11 cellular contexts compared by ENCODE assay signal in genomic region chr1:183806650-183807049, GRCh38. TPM values are rescaled to one million over a fixed set of nuclear protein-coding genes. Genes with fewer than 3 reads are reported as not detected.
DNase-seq lines count a peak whose midpoint lies in the region; ATAC-seq, FAIRE-seq and TF ChIP-seq lines count a peak whose summit lies in the region.
"Had no signal": no experiment of that assay in that cellular context is flagged by ENCODE, and none has a peak within 500 bp of the region (broad histone marks: within the 10 kb centered on the region; RNA-seq: fewer than 3 reads in every experiment).

No MANE protein-coding gene starts in this region.

- no peak overlapping the region for H3K27ac Mint-ChIP-seq in GM23338
- H3K27ac Mint-ChIP-seq in astrocyte (ENCODE audit: unreplicated experiment) = no peak overlapping the region
- H3K27ac Mint-ChIP-seq in activated CD4-positive, alpha-beta T cell treated with anti-CD3 and anti-CD28 coated beads, Interleukin-2, amount 10 ng/mL, durations not matched to agents 7 days and 5 days = no peak overlapping the region
- H3K27ac Mint-ChIP-seq: activated naive CD8-positive, alpha-beta T cell treated with anti-CD3 and anti-CD28 coated beads, Interleukin-2, amount 50 U/mL, for 24 hours had no signal

- H3K9ac ChIP-seq in astrocyte (ENCODE audit: low read length) (peak overlapping the region; percentile 88), stomach smooth muscle (ENCODE audit: low read length in 2 of 2) (peak overlapping the region; percentile 58 to 61)

- H3K9me3 Mint-ChIP-seq in GM23338 = peaks cover 4% of the 10 kb centered on the region; the same call in 1 of the 3 replicates
- peaks cover 10% of the 10 kb centered on the region for H3K9me3 Mint-ChIP-seq in astrocyte (ENCODE audit: unreplicated experiment)
- peaks cover 9% of the 10 kb centered on the region for H3K9me3 Mint-ChIP-seq in activated CD4-positive, alpha-beta T cell treated with anti-CD3 and anti-CD28 coated beads, Interleukin-2, amount 10 ng/mL, durations not matched to agents 7 days and 5 days

- no peak for ATAC-seq in GM23338
- ATAC-seq: activated naive CD8-positive, alpha-beta T cell treated with anti-CD3 and anti-CD28 coated beads, Interleukin-2, amount 50 U/mL, for 24 hours had no signal

- H3K4me1 Mint-ChIP-seq in GM23338 = peaks cover 25% of the 10 kb centered on the region
- peaks cover 38% of the 10 kb centered on the region for H3K4me1 Mint-ChIP-seq in astrocyte (ENCODE audit: low read depth, unreplicated experiment)
- H3K4me1 Mint-ChIP-seq in activated CD4-positive, alpha-beta T cell treated with anti-CD3 and anti-CD28 coated beads, Interleukin-2, amount 10 ng/mL, durations not matched to agents 7 days and 5 days = peaks cover 16% of the 10 kb centered on the region

- TF ChIP-seq POLR2A in GM12891 (IDR thresholded peaks at IDR 0.05; ENCODE audit: low read depth, low read length) = no peak

- H3K36me3 ChIP-seq in GM23338 (ENCODE audit: insufficient read depth) = no peaks in the 10 kb centered on the region
- no peaks in the 10 kb centered on the region for H3K36me3 ChIP-seq in astrocyte (ENCODE audit: insufficient read depth, low read length)
- no peaks in the 10 kb centered on the region for H3K36me3 ChIP-seq in stomach smooth muscle (ENCODE audit: control insufficient read depth in 2 of 2, insufficient read depth in 2 of 2, low read length in 2 of 2)

- H3K4me3 ChIP-seq in GM23338 (peak overlapping the region; percentile 87; the same call in 1 of the 2 replicates), astrocyte (ENCODE audit: insufficient read depth, low read depth, low read length) (peak overlapping the region; percentile 93), stomach smooth muscle (ENCODE audit: low read length in 2 of 2) (peak overlapping the region; percentile 71 to 91)

- H3F3A ChIP-seq in GM23338 (replicated peaks; ENCODE audit: low read depth) = 0 out of 2 replicates have a peak, but pooled peaks cover 2% of the 10 kb centered on the region

- no peaks in the 10 kb centered on the region for H4K20me1 ChIP-seq in GM23338 (replicated peaks; ENCODE audit: insufficient read depth)
- peaks cover 9% of the 10 kb centered on the region for H4K20me1 ChIP-seq in astrocyte (ENCODE audit: insufficient read depth, low read length)

- H3K27me3 Mint-ChIP-seq in GM23338 (ENCODE audit: insufficient read depth, low read depth, poor library complexity) (peaks cover 15% of the 10 kb centered on the region), astrocyte (ENCODE audit: low read depth, unreplicated experiment) (no peaks in the 10 kb centered on the region)
- H3K27me3 Mint-ChIP-seq in activated CD4-positive, alpha-beta T cell treated with anti-CD3 and anti-CD28 coated beads, Interleukin-2, amount 10 ng/mL, durations not matched to agents 7 days and 5 days = peaks cover 19% of the 10 kb centered on the region

- no peaks in the 10 kb centered on the region for H3K79me2 ChIP-seq in GM23338 (replicated peaks; ENCODE audit: insufficient read depth)
- peaks cover 11% of the 10 kb centered on the region for H3K79me2 ChIP-seq in astrocyte (ENCODE audit: insufficient read depth, low read length)

- H3K27ac ChIP-seq in GM23338 (ENCODE audit: low read depth) = no peak overlapping the region
- H3K27ac ChIP-seq in astrocyte (ENCODE audit: low read depth, low read length) = no peak overlapping the region
- no peak overlapping the region for H3K27ac ChIP-seq in stomach smooth muscle (ENCODE audit: low read length)

- POLR2A ChIA-PET in activated CD4-positive, alpha-beta T cell treated with anti-CD3 and anti-CD28 coated beads, Interleukin-2, amount 10 ng/mL, durations not matched to agents 7 days and 5 days (lab: Charles Lee) = no interaction called here

- no peaks in the 10 kb centered on the region for H3K36me3 Mint-ChIP-seq in GM23338 (ENCODE audit: low read depth)
- peaks cover 5% of the 10 kb centered on the region for H3K36me3 Mint-ChIP-seq in astrocyte (ENCODE audit: low read depth, unreplicated experiment)
- H3K36me3 Mint-ChIP-seq in activated CD4-positive, alpha-beta T cell treated with anti-CD3 and anti-CD28 coated beads, Interleukin-2, amount 10 ng/mL, durations not matched to agents 7 days and 5 days (ENCODE audit: low read depth) = peaks cover 3% of the 10 kb centered on the region

- no peaks in the 10 kb centered on the region for H3K9me2 ChIP-seq in GM23338 (ENCODE audit: insufficient read depth)

- no peak overlapping the region; the same call in 2 of the 3 replicates for H3K4me3 Mint-ChIP-seq in GM23338
- H3K4me3 Mint-ChIP-seq in astrocyte (ENCODE audit: unreplicated experiment) = peak overlapping the region; percentile 88
- H3K4me3 Mint-ChIP-seq in activated CD4-positive, alpha-beta T cell treated with anti-CD3 and anti-CD28 coated beads, Interleukin-2, amount 10 ng/mL, durations not matched to agents 7 days and 5 days = no peak overlapping the region
- H3K4me3 Mint-ChIP-seq: activated naive CD8-positive, alpha-beta T cell treated with anti-CD3 and anti-CD28 coated beads, Interleukin-2, amount 50 U/mL, for 24 hours had no signal

- TF ChIP-seq CTCF in GM23338 (conservative IDR thresholded peaks at IDR 0.05; ENCODE audit: low read depth in 2 of 2) (no peak), astrocyte (IDR thresholded peaks at IDR 0.05; ENCODE audit: insufficient read depth, low read depth, low read length) (no peak)

- H3K27me3 ChIP-seq in GM23338 (ENCODE audit: insufficient read depth) (peaks cover 28% of the 10 kb centered on the region), astrocyte (ENCODE audit: insufficient read depth, low read length) (no peaks in the 10 kb centered on the region), stomach smooth muscle (ENCODE audit: control insufficient read depth in 1 of 2, insufficient read depth in 2 of 2, low read length in 2 of 2) (no peaks in the 10 kb centered on the region)

- H2AFZ ChIP-seq in GM23338 = no peak overlapping the region
- H2AFZ ChIP-seq in astrocyte (ENCODE audit: low read depth, low read length) = no peak overlapping the region

- H3K4me2 ChIP-seq in GM23338 (peak overlapping the region; percentile 96), astrocyte (ENCODE audit: low read length) (peak overlapping the region; percentile 97)

- H3K9me3 ChIP-seq in astrocyte (ENCODE audit: insufficient read depth, low read depth, low read length) = peaks cover 1% of the 10 kb centered on the region
- H3K9me3 ChIP-seq in stomach smooth muscle (ENCODE audit: control insufficient read depth in 2 of 2, low read length in 2 of 2) = no peaks in the 10 kb centered on the region

- FAIRE-seq in astrocyte (lab: Jason Lieb, UNC) (no peak), GM12891 (lab: Jason Lieb, UNC) (no peak)
- FAIRE-seq: small intestine had no signal

- H3K4me1 ChIP-seq in GM23338 (ENCODE audit: insufficient read depth) (peaks cover 22% of the 10 kb centered on the region), astrocyte (ENCODE audit: insufficient read depth, low read length) (peaks cover 30% of the 10 kb centered on the region), stomach smooth muscle (ENCODE audit: control insufficient read depth, insufficient read depth, low read length) (peaks cover 21% of the 10 kb centered on the region)

- CTCF ChIA-PET in activated CD4-positive, alpha-beta T cell treated with anti-CD3 and anti-CD28 coated beads, Interleukin-2, amount 10 ng/mL, durations not matched to agents 7 days and 5 days (lab: Charles Lee) = no interaction called here

- peak; percentile 11 for DNase-seq in GM23338 (ENCODE audit: low spot score)
- no peak for DNase-seq in astrocyte (ENCODE audit: low read depth)
- DNase-seq in left kidney (ENCODE audit: low read depth, low spot score) = peak; percentile 20
- no peak for DNase-seq in AG08395 (ENCODE audit: low spot score)
- DNase-seq in activated CD4-positive, alpha-beta T cell treated with anti-CD3 and anti-CD28 coated beads, Interleukin-2, amount 10 ng/mL, durations not matched to agents 7 days and 5 days = no peak
- no peak for DNase-seq in midbrain (lab: John Stamatoyannopoulos, UW)
- DNase-seq in GM12891 (ENCODE audit: insufficient read length, low spot score) = no peak
- DNase-seq: activated naive CD8-positive, alpha-beta T cell treated with anti-CD3 and anti-CD28 coated beads, Interleukin-2, amount 50 U/mL, for 24 hours; hippocampal formation had no signal

TF ChIP-seq in GM23338, 12 proteins besides CTCF, POLR2A, EP300 and RAD21 (continues in another document):
- no peak for TF ChIP-seq JUNB (IDR thresholded peaks at IDR 0.05; ENCODE audit: unreplicated experiment)
- no peak for TF ChIP-seq NANOG (IDR thresholded peaks at IDR 0.05; ENCODE audit: borderline replicate concordance)

TF ChIP-seq in GM12891, 5 proteins besides CTCF, POLR2A, EP300 and RAD21:
- no peak for TF ChIP-seq PAX5 (IDR thresholded peaks at IDR 0.05; ENCODE audit: insufficient read depth, low read length, severe bottlenecking)
- TF ChIP-seq TAF1 (IDR thresholded peaks at IDR 0.05; ENCODE audit: low read depth, low read length) = no peak
- no peak for TF ChIP-seq SPI1 (IDR thresholded peaks at IDR 0.05; ENCODE audit: low read depth, low read length)
- no peak for TF ChIP-seq POU2F2 (IDR thresholded peaks at IDR 0.05; ENCODE audit: low read depth, low read length)
- TF ChIP-seq POLR2AphosphoS5 (IDR thresholded peaks at IDR 0.05; ENCODE audit: low read depth, low read length) = no peak

RNA-seq across cellular contexts. Expression of gene RGL1, which starts 1.7 kb away (rescaled TPM):
- total RNA-seq in GM23338 (2014; rRNA removed; shearing (Covaris generic)) = 2.1 and 2.6 TPM in 2 replicates
- 0.91 and 1.0 TPM in 2 replicates for polyA plus RNA-seq in GM23338 (2016; fragmentation: Nextera tagmentation; extraction: Ambion mirVana)
- total RNA-seq in astrocyte = 9.6 and 10.1 TPM in 2 replicates
- 1 to 10 TPM; 2.6 TPM for total RNA-seq in activated CD4-positive, alpha-beta T cell treated with anti-CD3 and anti-CD28 coated beads, Interleukin-2, amount 10 ng/mL, durations not matched to agents 7 days and 5 days
- 6.6 TPM for polyA plus RNA-seq in GM12891 (2012; ENCODE audit: low read depth, missing spikeins)

Comparison
In these comparisons a context has a peak if more than half of its experiments do, and no peak if none do; other contexts are left out.
1. DNase-seq: peak in GM23338 (single experiment) and left kidney (single experiment); none in astrocyte (single experiment), AG08395 (single experiment), activated CD4-positive, alpha-beta T cell treated with anti-CD3 and anti-CD28 coated beads, Interleukin-2, amount 10 ng/mL, durations not matched to agents 7 days and 5 days (single experiment), midbrain (single experiment) and GM12891 (single experiment).
2. Peak in every context shown above with its lines, with median percentiles within 50 percentile points of each other: H3K4me3 ChIP-seq.